8 cellular contexts compared by ENCODE assay signal in the genomic region with DNA sequence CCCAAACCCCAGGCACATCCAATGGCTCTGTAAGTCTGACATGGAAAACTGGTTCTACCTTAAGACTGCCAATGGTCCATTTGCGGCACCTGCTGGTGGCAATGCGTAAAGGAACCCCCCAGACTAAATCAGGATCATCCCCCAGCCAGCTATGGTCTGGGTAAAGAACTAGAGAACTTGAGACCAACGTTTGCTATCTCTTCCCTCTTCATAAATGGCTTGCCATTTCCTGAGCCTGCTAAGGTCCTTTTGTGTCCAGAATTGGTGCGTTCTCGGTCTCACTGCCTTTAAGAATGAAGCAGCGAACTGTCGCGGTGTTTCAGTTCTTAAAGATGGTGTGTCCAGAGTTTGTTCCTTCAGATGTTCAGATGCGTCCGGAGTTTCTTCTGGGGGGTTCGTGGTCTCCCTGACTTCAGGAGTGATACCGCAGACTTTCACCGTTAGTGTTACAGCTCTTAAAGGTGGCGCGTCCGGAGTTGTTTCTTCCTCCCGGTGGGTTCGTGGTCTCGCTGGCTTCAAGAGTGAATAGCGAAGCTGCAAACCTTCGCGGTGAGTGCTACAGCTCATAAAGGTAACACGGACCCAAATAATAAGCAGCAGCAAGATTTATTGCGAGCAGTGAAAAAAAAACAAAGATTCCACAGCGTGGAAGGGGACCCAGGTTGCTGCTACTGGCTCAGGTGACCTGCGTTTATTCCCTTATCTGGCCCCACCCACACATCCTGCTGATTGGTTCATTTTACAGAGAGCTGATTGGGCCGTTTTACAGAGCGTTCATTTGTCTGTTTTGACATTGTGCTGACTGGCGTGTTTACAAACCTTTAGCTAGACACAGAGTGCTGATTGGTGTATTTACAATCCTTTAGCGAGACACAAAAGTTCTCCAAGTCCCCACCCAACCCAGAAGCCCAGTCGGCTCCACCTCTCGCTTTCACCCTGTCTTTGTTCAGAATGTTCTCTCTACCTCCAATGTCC.
A peak's percentile ranks its signal among the peaks of the same experiment; 100 is the strongest.
DNase-seq lines count a peak whose midpoint lies in the region; ATAC-seq, FAIRE-seq and TF ChIP-seq lines count a peak whose summit lies in the region.

No MANE protein-coding gene starts in this region.

- no peaks in the 10 kb centered on the region for H3K79me2 ChIP-seq in GM12878 (ENCODE audit: control insufficient read depth, insufficient read depth, low read length)

- RAD21 ChIA-PET in GM12878 (lab: Charles Lee; ENCODE audit: unreplicated experiment), result interaction anchor here (0.7 to 5.8 kb wide), 31 partner anchors 9 to 478 kb away, joined by 3 to 100 read pairs (median 4); a partner anchor contains a TSS

- SMC1A ChIA-PET in GM12878 (lab: Charles Lee; ENCODE audit: uncharacterized antibody, unreplicated experiment), result interaction anchor here (0.7 to 5.1 kb wide), 33 partner anchors 9 to 481 kb away, joined by 3 to 122 read pairs (median 5); a partner anchor contains a TSS

- no peak for TF ChIP-seq POLR2A in GM12878 (IDR thresholded peaks at IDR 0.05; ENCODE audit: low read depth, low read length)

- H3K27ac ChIP-seq in GM12878 (ENCODE audit: control insufficient read depth, insufficient read depth), result peak overlapping the region; percentile 52; the same call in 1 of the 2 replicates

- DNase-seq in D341Med (ENCODE audit: low spot score) (peak; percentile 52), GM12878 (ENCODE audit: low read depth, low spot score) (no peak), nephron progenitor cell (no peak), T1000 (lab: John Stamatoyannopoulos, UW) (no peak), mesenteric fat pad (ENCODE audit: low spot score) (no peak)

- 6% methylated on average over 32 of the region's 32 CpGs for WGBS in GM12878 (ENCODE audit: insufficient coverage, insufficient replicate concordance, low lambda C conversion rate, missing lambda C conversion rate)

- BruUV-seq in GM12878 (replicated peaks; lab: Mats Ljungman, UMichigan), result TSS peak; percentile 85

- POLR2A ChIA-PET in GM12878 (lab: Charles Lee), result interaction anchor here (1.2 to 1.6 kb wide), 3 partner anchors 11 to 145 kb away, joined by 3 to 5 read pairs (median 3); no protein-coding TSS in a partner anchor

- H3K27ac Mint-ChIP-seq in T-helper 1 cell treated with Interleukin-12 subunit alpha and Interleukin-12 subunit beta and Interleukin-4 antibody, amounts not matched to agents 30 μg/mL and 1 μg/mL, for 36 hours, result peak overlapping the region; percentile 79
- H3K27ac Mint-ChIP-seq in nephron progenitor cell, result no peak overlapping the region

- H3K4me3 Mint-ChIP-seq in T-helper 1 cell treated with Interleukin-12 subunit alpha and Interleukin-12 subunit beta and Interleukin-4 antibody, amounts not matched to agents 30 μg/mL and 1 μg/mL, for 36 hours, result peak overlapping the region; percentile 94
- H3K4me3 Mint-ChIP-seq in nephron progenitor cell, result no peak overlapping the region

- H3K36me3 ChIP-seq in GM12878 (ENCODE audit: control insufficient read depth in 2 of 2, insufficient read depth in 2 of 2, low read length in 1 of 2), result no peaks in the 10 kb centered on the region

- no peak for TF ChIP-seq EP300 in GM12878 (IDR thresholded peaks at IDR 0.05; ENCODE audit: borderline replicate concordance in 1 of 2, control insufficient read depth in 1 of 2, low read depth in 2 of 2, low read length in 2 of 2)

- peak overlapping the region; percentile 67 for H3K4me2 ChIP-seq in GM12878 (ENCODE audit: control insufficient read depth, insufficient read depth)

- H3K27me3 Mint-ChIP-seq in T-helper 1 cell treated with Interleukin-12 subunit alpha and Interleukin-12 subunit beta and Interleukin-4 antibody, amounts not matched to agents 30 μg/mL and 1 μg/mL, for 36 hours (ENCODE audit: low read depth), result no peaks in the 10 kb centered on the region
- no peaks in the 10 kb centered on the region for H3K27me3 Mint-ChIP-seq in nephron progenitor cell (ENCODE audit: low read depth, poor library complexity)

- H3K36me3 Mint-ChIP-seq in T-helper 1 cell treated with Interleukin-12 subunit alpha and Interleukin-12 subunit beta and Interleukin-4 antibody, amounts not matched to agents 30 μg/mL and 1 μg/mL, for 36 hours (ENCODE audit: low read depth), result peaks cover 1% of the 10 kb centered on the region
- H3K36me3 Mint-ChIP-seq in nephron progenitor cell (ENCODE audit: low read depth), result no peaks in the 10 kb centered on the region

- peaks cover 17% of the 10 kb centered on the region for H3K4me1 ChIP-seq in GM12878 (ENCODE audit: control insufficient read depth, insufficient read depth, low read length)

- H3K4me3 ChIP-seq in GM12878, result peak overlapping the region; percentile 72

- ATAC-seq in GM19397 (IDR thresholded peaks at IDR 0.05; ENCODE audit: unreplicated experiment) (peak; percentile 58), HG03439 (IDR thresholded peaks at IDR 0.05; ENCODE audit: unreplicated experiment) (peak; percentile 55), GM12878 (peak; percentile 89)

- TF ChIP-seq CTCF in GM12878 (IDR thresholded peaks at IDR 0.05 in 2 of 3, conservative IDR thresholded peaks at IDR 0.05 in 1 of 3; ENCODE audit: control insufficient read depth in 2 of 3, extremely low read depth in 1 of 3, insufficient read depth in 1 of 3, low read depth in 3 of 3, low read length in 3 of 3), result peak; percentile 94 to 98 (median 97)
- peak; percentile 24 for TF ChIP-seq CTCF in nephron progenitor cell (IDR thresholded peaks at IDR 0.05)

- no peaks in the 10 kb centered on the region for H4K20me1 ChIP-seq in GM12878 (ENCODE audit: control insufficient read depth, insufficient read depth)

- peak overlapping the region; percentile 60 for H3K9ac ChIP-seq in GM12878 (ENCODE audit: control insufficient read depth, insufficient read depth, low read length)

- no peaks in the 10 kb centered on the region for H3K9me3 ChIP-seq in GM12878 (replicated peaks; ENCODE audit: control insufficient read depth, insufficient read depth, low read length)

- no peaks in the 10 kb centered on the region for H3K9me3 Mint-ChIP-seq in T-helper 1 cell treated with Interleukin-12 subunit alpha and Interleukin-12 subunit beta and Interleukin-4 antibody, amounts not matched to agents 30 μg/mL and 1 μg/mL, for 36 hours
- peaks cover 4% of the 10 kb centered on the region for H3K9me3 Mint-ChIP-seq in nephron progenitor cell

- intact Hi-C loops in GM12878 (cut with micrococcal nuclease; ENCODE audit: unreplicated experiment), result loop anchor here (1.0 to 10.0 kb wide), 7 partner anchors 69 to 479 kb away; a partner anchor contains a TSS

- in situ Hi-C loops in GM12878 (cut with MboI), result loop anchor here (10.0 kb wide), 1 partner anchor 118 kb away; no protein-coding TSS in a partner anchor

- peak overlapping the region; percentile 88 for H2AFZ ChIP-seq in GM12878 (ENCODE audit: control insufficient read depth, low read depth, low read length)

- peak; percentile 97 for TF ChIP-seq RAD21 in GM12878 (IDR thresholded peaks at IDR 0.05; ENCODE audit: insufficient read depth, low read depth, low read length)

- H3K4me1 Mint-ChIP-seq in T-helper 1 cell treated with Interleukin-12 subunit alpha and Interleukin-12 subunit beta and Interleukin-4 antibody, amounts not matched to agents 30 μg/mL and 1 μg/mL, for 36 hours (ENCODE audit: low read depth), result peaks cover 58% of the 10 kb centered on the region
- H3K4me1 Mint-ChIP-seq in nephron progenitor cell, result peaks cover 28% of the 10 kb centered on the region

- CTCF ChIA-PET in GM12878 (lab: Yijun Ruan, JAX), result interaction anchor here (0.6 to 19.0 kb wide), 59 partner anchors 9 to 499 kb away, joined by 3 to 298 read pairs (median 4); no protein-coding TSS in a partner anchor

- H3K27me3 ChIP-seq in GM12878 (replicated peaks in 1 of 2; ENCODE audit: control insufficient read depth in 2 of 2, insufficient read depth in 2 of 2, low read length in 1 of 2), result no peaks in the 10 kb centered on the region

- peak; percentile 96 for FAIRE-seq in GM12878 (lab: Jason Lieb, UNC)

TF ChIP-seq in GM12878, 131 proteins besides CTCF, POLR2A, EP300 and RAD21 (continues in another document):
- TF ChIP-seq, protein P1, sequence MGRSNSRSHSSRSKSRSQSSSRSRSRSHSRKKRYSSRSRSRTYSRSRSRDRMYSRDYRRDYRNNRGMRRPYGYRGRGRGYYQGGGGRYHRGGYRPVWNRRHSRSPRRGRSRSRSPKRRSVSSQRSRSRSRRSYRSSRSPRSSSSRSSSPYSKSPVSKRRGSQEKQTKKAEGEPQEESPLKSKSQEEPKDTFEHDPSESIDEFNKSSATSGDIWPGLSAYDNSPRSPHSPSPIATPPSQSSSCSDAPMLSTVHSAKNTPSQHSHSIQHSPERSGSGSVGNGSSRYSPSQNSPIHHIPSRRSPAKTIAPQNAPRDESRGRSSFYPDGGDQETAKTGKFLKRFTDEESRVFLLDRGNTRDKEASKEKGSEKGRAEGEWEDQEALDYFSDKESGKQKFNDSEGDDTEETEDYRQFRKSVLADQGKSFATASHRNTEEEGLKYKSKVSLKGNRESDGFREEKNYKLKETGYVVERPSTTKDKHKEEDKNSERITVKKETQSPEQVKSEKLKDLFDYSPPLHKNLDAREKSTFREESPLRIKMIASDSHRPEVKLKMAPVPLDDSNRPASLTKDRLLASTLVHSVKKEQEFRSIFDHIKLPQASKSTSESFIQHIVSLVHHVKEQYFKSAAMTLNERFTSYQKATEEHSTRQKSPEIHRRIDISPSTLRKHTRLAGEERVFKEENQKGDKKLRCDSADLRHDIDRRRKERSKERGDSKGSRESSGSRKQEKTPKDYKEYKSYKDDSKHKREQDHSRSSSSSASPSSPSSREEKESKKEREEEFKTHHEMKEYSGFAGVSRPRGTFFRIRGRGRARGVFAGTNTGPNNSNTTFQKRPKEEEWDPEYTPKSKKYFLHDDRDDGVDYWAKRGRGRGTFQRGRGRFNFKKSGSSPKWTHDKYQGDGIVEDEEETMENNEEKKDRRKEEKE (IDR thresholded peaks at IDR 0.05), result no peak
- peak; percentile 13 for TF ChIP-seq RELA (IDR thresholded peaks at IDR 0.05; ENCODE audit: borderline replicate concordance, partially characterized antibody)
- peak in 1 of 2 experiments; percentile 56; a peak in 2 of 4 replicates for TF ChIP-seq SRF (IDR thresholded peaks at IDR 0.05; ENCODE audit: low read depth in 2 of 2, low read length in 2 of 2)
- peak; percentile 71 for TF ChIP-seq YY1 (IDR thresholded peaks at IDR 0.05; ENCODE audit: low read depth, low read length)
